ENCODE assay signal across 8 cellular contexts in the genomic region with DNA sequence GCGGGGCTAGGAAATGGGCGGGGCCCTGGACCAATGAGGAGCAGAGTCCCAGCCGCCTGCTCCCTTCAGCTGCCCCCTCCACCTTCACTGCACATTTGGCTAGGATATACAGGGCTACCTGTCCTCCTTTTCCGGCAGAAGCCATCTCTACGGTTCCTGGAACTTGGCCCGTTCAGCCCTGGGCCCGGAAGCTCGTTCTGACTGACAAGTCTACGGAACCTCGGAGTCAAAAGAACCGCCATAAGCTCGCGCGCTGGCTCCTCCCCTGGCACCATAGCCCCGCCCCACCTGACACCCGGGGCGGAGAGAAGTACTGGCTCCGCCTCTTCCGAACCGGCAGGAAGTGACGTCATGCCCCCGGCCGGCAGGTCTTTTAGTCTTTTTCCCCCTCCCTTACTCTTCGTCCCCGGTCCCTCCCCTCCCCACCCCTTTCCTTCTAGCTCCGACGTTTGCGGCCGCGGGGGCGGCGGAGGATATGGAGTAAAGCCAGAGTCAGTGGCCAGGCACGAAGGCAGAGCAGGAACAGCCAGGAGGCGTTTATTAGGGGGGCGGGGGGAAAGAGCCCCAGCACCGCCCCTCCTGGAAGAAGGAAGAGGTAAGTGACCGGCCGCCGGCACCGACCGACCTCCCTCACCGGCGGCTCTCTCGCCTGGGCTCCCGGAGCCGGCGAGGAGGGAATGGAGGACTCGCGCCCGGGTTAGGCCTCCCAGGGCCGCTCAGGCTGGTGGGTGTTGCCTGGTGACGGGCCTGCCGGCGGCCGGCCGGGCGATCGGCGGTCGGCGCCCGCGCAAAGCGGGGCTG. TPM values are rescaled to one million over a fixed set of nuclear protein-coding genes. Genes with fewer than 3 reads are reported as not detected.
A peak's percentile ranks its signal among the peaks of the same experiment; 100 is the strongest.
DNase-seq lines count a peak whose midpoint lies in the region; ATAC-seq and TF ChIP-seq lines count a peak whose summit lies in the region.

A gene (minus strand): TSS at position 278 of the 801 bp plus-strand sequence. CDS start 3 bp downstream, at position 275.
A gene with protein sequence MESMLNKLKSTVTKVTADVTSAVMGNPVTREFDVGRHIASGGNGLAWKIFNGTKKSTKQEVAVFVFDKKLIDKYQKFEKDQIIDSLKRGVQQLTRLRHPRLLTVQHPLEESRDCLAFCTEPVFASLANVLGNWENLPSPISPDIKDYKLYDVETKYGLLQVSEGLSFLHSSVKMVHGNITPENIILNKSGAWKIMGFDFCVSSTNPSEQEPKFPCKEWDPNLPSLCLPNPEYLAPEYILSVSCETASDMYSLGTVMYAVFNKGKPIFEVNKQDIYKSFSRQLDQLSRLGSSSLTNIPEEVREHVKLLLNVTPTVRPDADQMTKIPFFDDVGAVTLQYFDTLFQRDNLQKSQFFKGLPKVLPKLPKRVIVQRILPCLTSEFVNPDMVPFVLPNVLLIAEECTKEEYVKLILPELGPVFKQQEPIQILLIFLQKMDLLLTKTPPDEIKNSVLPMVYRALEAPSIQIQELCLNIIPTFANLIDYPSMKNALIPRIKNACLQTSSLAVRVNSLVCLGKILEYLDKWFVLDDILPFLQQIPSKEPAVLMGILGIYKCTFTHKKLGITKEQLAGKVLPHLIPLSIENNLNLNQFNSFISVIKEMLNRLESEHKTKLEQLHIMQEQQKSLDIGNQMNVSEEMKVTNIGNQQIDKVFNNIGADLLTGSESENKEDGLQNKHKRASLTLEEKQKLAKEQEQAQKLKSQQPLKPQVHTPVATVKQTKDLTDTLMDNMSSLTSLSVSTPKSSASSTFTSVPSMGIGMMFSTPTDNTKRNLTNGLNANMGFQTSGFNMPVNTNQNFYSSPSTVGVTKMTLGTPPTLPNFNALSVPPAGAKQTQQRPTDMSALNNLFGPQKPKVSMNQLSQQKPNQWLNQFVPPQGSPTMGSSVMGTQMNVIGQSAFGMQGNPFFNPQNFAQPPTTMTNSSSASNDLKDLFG (plus strand): TSS at position 376 of the 801 bp plus-strand sequence. CDS start 15,794 bp downstream, outside the sequence.

- H3K4me3 Mint-ChIP-seq in CD4-positive, alpha-beta memory T cell, result peak within 1 kb of the TSS; percentile 97 to 100 (median 99)
- H3K4me3 Mint-ChIP-seq in activated CD8-positive, alpha-beta T cell treated with anti-CD3 and anti-CD28 coated beads for 36 hours, result peak within 1 kb of the TSS; percentile 86

- POLR2A ChIA-PET in CD4-positive, alpha-beta memory T cell (lab: Charles Lee; ENCODE audit: partially characterized antibody), result interaction anchor here (0.7 to 3.7 kb wide), 9 partner anchors 17 to 1674 kb away, joined by 3 to 63 read pairs (median 4); a partner anchor contains a TSS
- POLR2A ChIA-PET in activated CD8-positive, alpha-beta T cell treated with anti-CD3 and anti-CD28 coated beads for 36 hours (lab: Charles Lee), result interaction anchor here (0.6 to 1.4 kb wide), 5 partner anchors 17 to 306 kb away, joined by 3 to 8 read pairs (median 3); a partner anchor contains a TSS

- H3K36me3 Mint-ChIP-seq in CD4-positive, alpha-beta memory T cell, result peaks cover 0 to 9% of the 10 kb centered on the region in 2 donors
- H3K36me3 Mint-ChIP-seq in activated CD8-positive, alpha-beta T cell treated with anti-CD3 and anti-CD28 coated beads for 36 hours (ENCODE audit: low read depth), result peaks cover 4% of the 10 kb centered on the region

- no peak for TF ChIP-seq POLR2A in lower leg skin (IDR thresholded peaks at IDR 0.05)

- peak within 1 kb of the TSS; percentile 95 for H3K27ac ChIP-seq in CD4-positive, alpha-beta memory T cell (ENCODE audit: low read depth, low read length)
- H3K27ac ChIP-seq in duodenal mucosa (ENCODE audit: low read depth, low read length), result peak within 1 kb of the TSS; percentile 93

- peak; percentile 91 for ATAC-seq in GM19455 (IDR thresholded peaks at IDR 0.05; ENCODE audit: unreplicated experiment)
- ATAC-seq in activated CD8-positive, alpha-beta T cell treated with anti-CD3 and anti-CD28 coated beads for 36 hours, result peak; percentile 96

- H3K9me3 ChIP-seq in CD4-positive, alpha-beta memory T cell (ENCODE audit: control insufficient read depth in 1 of 2, low read length in 2 of 2), result no peaks in the 10 kb centered on the region
- H3K9me3 ChIP-seq in duodenal mucosa (ENCODE audit: control insufficient read depth in 1 of 2, low read length in 2 of 2), result no peaks in the 10 kb centered on the region

- CTCF ChIA-PET in CD4-positive, alpha-beta memory T cell (lab: Charles Lee; ENCODE audit: partially characterized antibody), result interaction anchor here (0.7 to 3.1 kb wide), 5 partner anchors 10 to 109 kb away, joined by 3 to 11 read pairs (median 3); a partner anchor contains a TSS
- CTCF ChIA-PET in activated CD8-positive, alpha-beta T cell treated with anti-CD3 and anti-CD28 coated beads for 36 hours (lab: Charles Lee), result interaction anchor here (1.2 to 2.5 kb wide), 3 partner anchors 11 to 112 kb away, joined by 4 to 6 read pairs (median 5); a partner anchor contains a TSS

- H3K27me3 Mint-ChIP-seq in CD4-positive, alpha-beta memory T cell, result no peaks in the 10 kb centered on the region
- no peaks in the 10 kb centered on the region for H3K27me3 Mint-ChIP-seq in activated CD8-positive, alpha-beta T cell treated with anti-CD3 and anti-CD28 coated beads for 36 hours

- intact Hi-C loops in CD4-positive, alpha-beta memory T cell (cut with micrococcal nuclease), result loop anchor here (1.0 to 10.0 kb wide), 6 partner anchors 67 to 1750 kb away; a partner anchor contains a TSS
- intact Hi-C loops in activated CD8-positive, alpha-beta T cell treated with anti-CD3 and anti-CD28 coated beads for 36 hours (cut with micrococcal nuclease), result loop anchor here (5.0 kb wide), 1 partner anchor 65 kb away; a partner anchor contains a TSS
- intact Hi-C loops in lower leg skin (cut with DNase I; ENCODE audit: low total_unique reads), result no loop called here

- no peaks in the 10 kb centered on the region for H3K27me3 ChIP-seq in CD4-positive, alpha-beta memory T cell (ENCODE audit: insufficient read depth, low read length)
- H3K27me3 ChIP-seq in duodenal mucosa (ENCODE audit: control insufficient read depth in 1 of 2, insufficient read depth in 2 of 2, low read length in 2 of 2), result no peaks in the 10 kb centered on the region

- H3K36me3 ChIP-seq in CD4-positive, alpha-beta memory T cell (ENCODE audit: insufficient read depth, low read length), result no peaks in the 10 kb centered on the region
- no peaks in the 10 kb centered on the region for H3K36me3 ChIP-seq in duodenal mucosa (ENCODE audit: control insufficient read depth in 1 of 2, insufficient read depth in 2 of 2, low read length in 2 of 2)

- H3K9me3 Mint-ChIP-seq in CD4-positive, alpha-beta memory T cell, result no peaks in the 10 kb centered on the region
- H3K9me3 Mint-ChIP-seq in activated CD8-positive, alpha-beta T cell treated with anti-CD3 and anti-CD28 coated beads for 36 hours, result no peaks in the 10 kb centered on the region

- H3K9ac ChIP-seq in duodenal mucosa (ENCODE audit: low read depth in 1 of 2, low read length in 2 of 2), result peak within 1 kb of the TSS; percentile 92 to 94

- H3K4me1 Mint-ChIP-seq in CD4-positive, alpha-beta memory T cell, result peaks cover 19 to 44% (median 32%) of the 10 kb centered on the region in 4 donors
- H3K4me1 Mint-ChIP-seq in activated CD8-positive, alpha-beta T cell treated with anti-CD3 and anti-CD28 coated beads for 36 hours (ENCODE audit: low read depth), result peaks cover 25% of the 10 kb centered on the region

- WGBS in lower leg skin, 2 donors, result 1% methylated on average over 58 to 60 of the region's 64 CpGs

- peak; percentile 93 to 98 (median 96) for DNase-seq in CD4-positive, alpha-beta memory T cell
- DNase-seq in HK-2 (ENCODE audit: unreplicated experiment) (peak; percentile 97), NCI-H82 treated with DMSO at 0.1 percent for 48 hours (lab: John Stamatoyannopoulos, UW; ENCODE audit: unreplicated experiment) (peak; percentile 90), lower leg skin (ENCODE audit: low spot score in 2 of 2) (peak; percentile 93 to 99)
- peak; percentile 97 for DNase-seq in activated CD8-positive, alpha-beta T cell treated with anti-CD3 and anti-CD28 coated beads for 36 hours
- DNase-seq in stimulated activated CD4-positive, alpha-beta T cell treated with anti-CD3 and anti-CD28 coated beads, Interleukin-4, amount 100 ng/mL, for 4 hours, result peak; percentile 89 to 95

- no peak for TF ChIP-seq CTCF in activated CD8-positive, alpha-beta T cell treated with anti-CD3 and anti-CD28 coated beads for 36 hours (IDR thresholded peaks at IDR 0.05)
- TF ChIP-seq CTCF in lower leg skin (IDR thresholded peaks at IDR 0.05), result no peak

- peak within 1 kb of the TSS; percentile 26 to 90 for H3K4me3 ChIP-seq in CD4-positive, alpha-beta memory T cell (ENCODE audit: low read length in 2 of 2)
- peak within 1 kb of the TSS; percentile 83 to 95 for H3K4me3 ChIP-seq in duodenal mucosa (ENCODE audit: low read depth in 1 of 2, low read length in 2 of 2)
- H3K4me3 ChIP-seq in lower leg skin (ENCODE audit: low read depth, poor library complexity, severe bottlenecking), result peak within 1 kb of the TSS; percentile 96

- peak within 1 kb of the TSS; percentile 95 to 100 (median 99) for H3K27ac Mint-ChIP-seq in CD4-positive, alpha-beta memory T cell
- H3K27ac Mint-ChIP-seq in activated CD8-positive, alpha-beta T cell treated with anti-CD3 and anti-CD28 coated beads for 36 hours, result peak within 1 kb of the TSS; percentile 98

- H3K4me1 ChIP-seq in CD4-positive, alpha-beta memory T cell (ENCODE audit: insufficient read depth, low read length), result peaks cover 46% of the 10 kb centered on the region
- H3K4me1 ChIP-seq in duodenal mucosa (ENCODE audit: control insufficient read depth in 1 of 2, insufficient read depth in 2 of 2, low read length in 2 of 2), result peaks cover 15 to 25% of the 10 kb centered on the region in 2 donors

RNA-seq across cellular contexts. Expression of the first gene that starts in this region (rescaled TPM):
- total RNA-seq in CD4-positive, alpha-beta memory T cell, result 1 to 10 TPM in 1 of 2 experiments, under 1 TPM in 1; 0.38 to 1.4 TPM
- polyA plus RNA-seq in CD4-positive, alpha-beta memory T cell, result under 1 TPM in 1 of 2 donors, not detected in 1; 0.95 TPM
- total RNA-seq in activated CD8-positive, alpha-beta T cell treated with anti-CD3 and anti-CD28 coated beads for 36 hours, result 1 to 10 TPM; 1.6 to 3.7 TPM
- not detected for total RNA-seq in lower leg skin

RNA-seq across cellular contexts. Expression of the second gene that starts in this region (rescaled TPM):
- 10 to 100 TPM; 47.8 to 52.5 TPM for total RNA-seq in CD4-positive, alpha-beta memory T cell
- polyA plus RNA-seq in CD4-positive, alpha-beta memory T cell, result 10 to 100 TPM; 19.2 to 19.4 TPM
- total RNA-seq in activated CD8-positive, alpha-beta T cell treated with anti-CD3 and anti-CD28 coated beads for 36 hours, result 10 to 100 TPM; 21.9 to 25.4 TPM
- 10 to 100 TPM; 36.9 to 66.7 (median 39.6) TPM for total RNA-seq in lower leg skin

Comparison
In these comparisons a context has a peak if more than half of its experiments do, and no peak if none do; other contexts are left out.
1. Peak in every context shown above with its lines: DNase-seq, ATAC-seq, H3K4me3 ChIP-seq and H3K27ac ChIP-seq.